ENCODE assay signal across 9 cellular contexts in genomic region chr4:6918345-6918744, GRCh38. TPM values are rescaled to one million over a fixed set of nuclear protein-coding genes. Genes with fewer than 3 reads are reported as not detected.
A peak's percentile ranks its signal among the peaks of the same experiment; 100 is the strongest.
DNase-seq lines count a peak whose midpoint lies in the region; TF ChIP-seq lines count a peak whose summit lies in the region.
"Had no signal": no experiment of that assay in that cellular context is flagged by ENCODE, and none has a peak within 500 bp of the region (broad histone marks: within the 10 kb centered on the region; RNA-seq: fewer than 3 reads in every experiment).

No MANE protein-coding gene starts in this region.

- H3K9me3 ChIP-seq in Caco-2 (no peaks in the 10 kb centered on the region), neural progenitor cell (ENCODE audit: low read depth) (no peaks in the 10 kb centered on the region)

- peaks cover 94% of the 10 kb centered on the region for H4K20me1 ChIP-seq in neural progenitor cell (ENCODE audit: low read depth)

- TF ChIP-seq CTCF in Caco-2 (IDR thresholded peaks at IDR 0.05; ENCODE audit: insufficient read depth in 1 of 2, low read depth in 1 of 2, low read length in 1 of 2, severe bottlenecking in 1 of 2, unreplicated experiment in 1 of 2) (no peak), neural progenitor cell (IDR thresholded peaks at IDR 0.05) (no peak), GM20000 (IDR thresholded peaks at IDR 0.05; ENCODE audit: extremely low read depth, missing control alignments) (no peak), nephron progenitor cell (IDR thresholded peaks at IDR 0.05) (no peak)

- H3K4me1 ChIP-seq in Caco-2: peaks cover 20% of the 10 kb centered on the region
- H3K4me1 ChIP-seq in neural progenitor cell: peaks cover 40% of the 10 kb centered on the region
- H3K4me1 ChIP-seq: foreskin keratinocyte had no signal

- intact Hi-C loops in Caco-2 (cut with micrococcal nuclease; ENCODE audit: unreplicated experiment): loop anchor here (5.0 kb wide), 1 partner anchor 54 kb away; no protein-coding TSS in a partner anchor

- no peak overlapping the region for H3K4me3 Mint-ChIP-seq in Caco-2 (ENCODE audit: unreplicated experiment)
- H3K4me3 Mint-ChIP-seq in neural progenitor cell: no peak overlapping the region
- H3K4me3 Mint-ChIP-seq in nephron progenitor cell: no peak overlapping the region

- peaks cover 34% of the 10 kb centered on the region for H3F3A ChIP-seq in neural progenitor cell (ENCODE audit: low read depth)

- no peak overlapping the region for H3K9ac ChIP-seq in neural progenitor cell

- peak overlapping the region; percentile 16 for H3K4me2 ChIP-seq in neural progenitor cell

- H3K36me3 ChIP-seq in Caco-2 (ENCODE audit: control insufficient read depth, insufficient read depth, low read length) (no peaks in the 10 kb centered on the region; the same call in 1 of the 2 replicates), neural progenitor cell (no peaks in the 10 kb centered on the region)

- peak overlapping the region; percentile 91 for H3K27ac Mint-ChIP-seq in Caco-2 (ENCODE audit: unreplicated experiment)
- H3K27ac Mint-ChIP-seq in neural progenitor cell: no peak overlapping the region
- H3K27ac Mint-ChIP-seq in nephron progenitor cell: no peak overlapping the region

- CTCF ChIA-PET in Caco-2 (lab: Charles Lee): no interaction called here

- no peaks in the 10 kb centered on the region for H3K27me3 ChIP-seq in Caco-2 (replicated peaks; ENCODE audit: control insufficient read depth, insufficient read depth, low read length)
- H3K27me3 ChIP-seq in neural progenitor cell: no peaks in the 10 kb centered on the region
- H3K27me3 ChIP-seq: foreskin keratinocyte had no signal

- H3K36me3 Mint-ChIP-seq in Caco-2 (ENCODE audit: insufficient read depth, unreplicated experiment) (peaks cover 10% of the 10 kb centered on the region), neural progenitor cell (peaks cover 6% of the 10 kb centered on the region), nephron progenitor cell (ENCODE audit: low read depth) (peaks cover 2% of the 10 kb centered on the region)

- no peak overlapping the region for H2AFZ ChIP-seq in neural progenitor cell (replicated peaks)

- POLR2A ChIA-PET in Caco-2 (lab: Charles Lee): no interaction called here

- no peak overlapping the region for H3K4me3 ChIP-seq in Caco-2 (ENCODE audit: low read depth, low read length)
- H3K4me3 ChIP-seq in neural progenitor cell: no peak overlapping the region

- H3K27me3 Mint-ChIP-seq in Caco-2 (ENCODE audit: insufficient read depth, unreplicated experiment) (no peaks in the 10 kb centered on the region), neural progenitor cell (ENCODE audit: insufficient read depth, low read depth) (peaks cover 7% of the 10 kb centered on the region), nephron progenitor cell (ENCODE audit: low read depth, poor library complexity) (peaks cover 3% of the 10 kb centered on the region)

- H3K4me1 Mint-ChIP-seq in Caco-2 (ENCODE audit: low read depth, unreplicated experiment) (peaks cover 28% of the 10 kb centered on the region), neural progenitor cell (peaks cover 43% of the 10 kb centered on the region), nephron progenitor cell (peaks cover 55% of the 10 kb centered on the region)

- BruUV-seq in Caco-2 (replicated peaks; lab: Mats Ljungman, UMichigan): no TSS peak

- H3K27ac ChIP-seq in caudate nucleus (ENCODE audit: low read depth, low read length): peak overlapping the region; percentile 48
- H3K27ac ChIP-seq in neural progenitor cell: no peak overlapping the region
- H3K27ac ChIP-seq: foreskin keratinocyte had no signal

- DNase-seq in Caco-2 (no peak), NCI-H146 (lab: John Stamatoyannopoulos, UW) (peak; percentile 39), caudate nucleus (lab: John Stamatoyannopoulos, UW) (no peak), neural progenitor cell (ENCODE audit: low spot score) (no peak), putamen (ENCODE audit: low spot score) (no peak), GM20000 (ENCODE audit: low spot score) (no peak), nephron progenitor cell (no peak), iPS-NIHi11 (ENCODE audit: low spot score) (no peak)
- DNase-seq: foreskin keratinocyte had no signal

- H3K9me3 Mint-ChIP-seq in Caco-2 (ENCODE audit: unreplicated experiment) (no peaks in the 10 kb centered on the region), neural progenitor cell (no peaks in the 10 kb centered on the region), nephron progenitor cell (no peaks in the 10 kb centered on the region)

- peaks cover 96% of the 10 kb centered on the region for H3K79me2 ChIP-seq in neural progenitor cell (ENCODE audit: low read depth)

RNA-seq across cellular contexts. Expression of gene TBC1D14, which starts 8.7 kb away (rescaled TPM):
- total RNA-seq in Caco-2 (2022) (54.0 and 57.6 TPM in 2 replicates), neural progenitor cell (ENCODE audit: low replicate concordance) (47.9 and 58.8 TPM in 2 replicates)
